In the genomic region with DNA sequence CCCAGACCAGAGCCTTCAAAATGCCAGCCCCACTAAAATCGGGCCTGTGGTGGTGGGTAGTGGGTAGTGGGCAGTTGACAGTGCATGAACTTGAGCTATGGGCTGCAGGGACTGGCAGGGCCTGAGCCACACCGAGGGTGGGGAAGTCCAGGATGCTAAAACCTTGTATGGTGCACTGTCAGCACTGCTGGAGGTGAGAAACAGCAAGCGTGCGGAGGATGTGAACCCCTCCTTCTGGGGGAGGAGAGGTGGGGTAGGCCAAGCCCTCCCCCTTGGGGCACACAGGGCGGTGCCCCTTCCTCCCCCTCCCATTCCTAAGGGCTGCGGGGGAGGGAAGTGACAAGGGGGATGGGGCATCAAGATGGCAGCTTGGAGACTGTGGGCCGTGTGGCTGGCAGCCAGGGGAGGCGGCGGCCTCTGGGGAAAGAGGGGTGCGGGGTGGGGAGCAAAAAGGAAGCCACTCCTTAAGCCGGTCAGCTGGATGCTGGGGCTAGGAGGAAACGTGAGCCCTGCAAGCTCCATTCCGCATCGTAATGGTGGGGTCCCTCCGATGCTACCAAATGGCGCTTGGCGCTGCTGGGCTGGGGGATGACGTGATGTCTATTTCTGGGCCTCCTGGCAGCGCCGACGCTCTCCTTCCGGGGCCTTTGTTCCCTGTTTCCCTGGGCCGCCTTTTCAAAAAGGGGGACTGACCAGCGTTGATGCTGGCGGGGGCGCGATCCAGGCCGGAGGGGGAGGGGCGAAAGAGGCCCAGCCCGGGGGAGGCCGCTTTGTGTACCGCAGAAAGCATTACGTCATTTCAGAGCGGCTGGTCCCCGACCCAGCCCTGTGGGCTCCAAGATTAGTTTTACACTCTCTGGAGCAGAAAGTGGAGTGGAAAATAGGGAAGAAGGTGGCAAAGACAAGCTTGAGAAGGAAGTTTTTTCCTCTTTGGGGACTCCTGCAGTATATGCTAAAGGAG, we compare ENCODE assay signal across 8 cellular contexts. TPM values are rescaled to one million over a fixed set of nuclear protein-coding genes. Genes with fewer than 3 reads are reported as not detected.
DNase-seq lines count a peak whose midpoint lies in the region; ATAC-seq, FAIRE-seq and TF ChIP-seq lines count a peak whose summit lies in the region.

No MANE protein-coding gene starts in this region.

- no peak for TF ChIP-seq POLR2A in right lobe of liver (IDR thresholded peaks at IDR 0.05)

- peak; percentile 23 for ATAC-seq in GM21528 (IDR thresholded peaks at IDR 0.05; ENCODE audit: low FRiP score, unreplicated experiment)
- ATAC-seq in right lobe of liver, result peak in 1 of 4 donors; percentile 1

- POLR2A ChIA-PET in activated CD4-positive, alpha-beta T cell treated with anti-CD3 and anti-CD28 coated beads, Interleukin-2, amount 10 ng/mL, durations not matched to agents 7 days and 5 days (lab: Charles Lee), result no interaction called here

- H3K9ac ChIP-seq in BLaER1 treated with 17β-estradiol and CSF1 and Interleukin-3, amounts not matched to agents 10 nM and 100 nM, result peak overlapping the region; percentile 76 to 94 (median 88)

- no peaks in the 10 kb centered on the region for H3K27me3 ChIP-seq in BLaER1 treated with 17β-estradiol and CSF1 and Interleukin-3, amounts not matched to agents 10 nM and 100 nM
- no peaks in the 10 kb centered on the region for H3K27me3 ChIP-seq in right lobe of liver
- no peaks in the 10 kb centered on the region for H3K27me3 ChIP-seq in small intestine (ENCODE audit: control insufficient read depth in 2 of 2, insufficient read depth in 2 of 2, low read length in 2 of 2)

- peak; percentile 91 for DNase-seq in NCI-H2227 treated with DMSO at 0.1 percent for 48 hours (lab: John Stamatoyannopoulos, UW)
- DNase-seq in activated CD4-positive, alpha-beta T cell treated with anti-CD3 and anti-CD28 coated beads, Interleukin-2, amount 10 ng/mL, durations not matched to agents 7 days and 5 days, result peak; percentile 57
- DNase-seq in dermis microvascular lymphatic vessel endothelial cell (ENCODE audit: low read depth in 2 of 2), result peak; percentile 35 to 77
- DNase-seq in right lobe of liver, result peak; percentile 55 to 61 (median 59)
- DNase-seq in stimulated activated CD4-positive, alpha-beta T cell treated with anti-CD3 and anti-CD28 coated beads, TNF-alpha, amount 100 ng/mL, for 1 hour (ENCODE audit: low read depth in 3 of 3, low spot score in 1 of 3), result peak in 2 of 3 donors; percentile 8 to 10
- DNase-seq in small intestine, result no peak

- no peaks in the 10 kb centered on the region for H3K9me3 Mint-ChIP-seq in activated CD4-positive, alpha-beta T cell treated with anti-CD3 and anti-CD28 coated beads, Interleukin-2, amount 10 ng/mL, durations not matched to agents 7 days and 5 days

- peak overlapping the region; percentile 86 to 99 (median 90) for H3K4me2 ChIP-seq in BLaER1 treated with 17β-estradiol and CSF1 and Interleukin-3, amounts not matched to agents 10 nM and 100 nM

- H3K36me3 Mint-ChIP-seq in activated CD4-positive, alpha-beta T cell treated with anti-CD3 and anti-CD28 coated beads, Interleukin-2, amount 10 ng/mL, durations not matched to agents 7 days and 5 days (ENCODE audit: low read depth), result peaks cover 9% of the 10 kb centered on the region

- H3K36me3 ChIP-seq in BLaER1 treated with 17β-estradiol and CSF1 and Interleukin-3, amounts not matched to agents 10 nM and 100 nM, result peaks cover 0 to 28% (median 12%) of the 10 kb centered on the region in 11 experiments; a peak in 17 of 22 replicates
- H3K36me3 ChIP-seq in right lobe of liver (no peaks in the 10 kb centered on the region), small intestine (ENCODE audit: control insufficient read depth in 2 of 2, insufficient read depth in 2 of 2, low read length in 2 of 2) (no peaks in the 10 kb centered on the region)

- TF ChIP-seq CTCF in right lobe of liver (IDR thresholded peaks at IDR 0.05), result no peak

- H3K4me1 Mint-ChIP-seq in activated CD4-positive, alpha-beta T cell treated with anti-CD3 and anti-CD28 coated beads, Interleukin-2, amount 10 ng/mL, durations not matched to agents 7 days and 5 days, result peaks cover 56% of the 10 kb centered on the region

- H3K27ac Mint-ChIP-seq in activated CD4-positive, alpha-beta T cell treated with anti-CD3 and anti-CD28 coated beads, Interleukin-2, amount 10 ng/mL, durations not matched to agents 7 days and 5 days, result peak overlapping the region; percentile 94

- WGBS in right lobe of liver (ENCODE audit: insufficient coverage, low coverage, low lambda C conversion rate, missing lambda C conversion rate), result 4% methylated on average over 23 of the region's 35 CpGs
- WGBS in small intestine, 3 donors, result 4 to 6% (median 5%) methylated on average over 28 to 35 of the region's 35 CpGs

- no peak for FAIRE-seq in small intestine (lab: Jason Lieb, UNC)

- H3K9me3 ChIP-seq in BLaER1 treated with 17β-estradiol and CSF1 and Interleukin-3, amounts not matched to agents 10 nM and 100 nM (replicated peaks in 1 of 11), result no peaks in the 10 kb centered on the region
- H3K9me3 ChIP-seq in right lobe of liver (no peaks in the 10 kb centered on the region), small intestine (ENCODE audit: control insufficient read depth, low read depth) (no peaks in the 10 kb centered on the region)

- H3K4me3 Mint-ChIP-seq in activated CD4-positive, alpha-beta T cell treated with anti-CD3 and anti-CD28 coated beads, Interleukin-2, amount 10 ng/mL, durations not matched to agents 7 days and 5 days, result peak overlapping the region; percentile 82

- H4K20me1 ChIP-seq in BLaER1 treated with 17β-estradiol and CSF1 and Interleukin-3, amounts not matched to agents 10 nM and 100 nM, result peaks cover 0 to 28% (median 0%) of the 10 kb centered on the region in 11 experiments; a peak in 3 of 22 replicates

- intact Hi-C loops in right lobe of liver (cut with DNase I), result no loop called here

- CTCF ChIA-PET in activated CD4-positive, alpha-beta T cell treated with anti-CD3 and anti-CD28 coated beads, Interleukin-2, amount 10 ng/mL, durations not matched to agents 7 days and 5 days (lab: Charles Lee), result interaction anchor here (0.6 to 1.6 kb wide), 7 partner anchors 10 to 126 kb away, joined by 3 to 5 read pairs (median 3); no protein-coding TSS in a partner anchor

- H3K27ac ChIP-seq in BLaER1 treated with 17β-estradiol and CSF1 and Interleukin-3, amounts not matched to agents 10 nM and 100 nM, result peak overlapping the region; percentile 80 to 96 (median 94)
- H3K27ac ChIP-seq in right lobe of liver (peak overlapping the region; percentile 12 to 47 (median 38)), small intestine (ENCODE audit: low read depth in 1 of 2, low read length in 1 of 2) (peak overlapping the region in 1 of 2 donors; percentile 89)

- H3K27me3 Mint-ChIP-seq in activated CD4-positive, alpha-beta T cell treated with anti-CD3 and anti-CD28 coated beads, Interleukin-2, amount 10 ng/mL, durations not matched to agents 7 days and 5 days, result no peaks in the 10 kb centered on the region

- H3K4me1 ChIP-seq in BLaER1 treated with 17β-estradiol and CSF1 and Interleukin-3, amounts not matched to agents 10 nM and 100 nM, result peaks cover 47 to 62% (median 53%) of the 10 kb centered on the region in 10 experiments
- peaks cover 0 to 21% (median 8%) of the 10 kb centered on the region in 4 donors for H3K4me1 ChIP-seq in right lobe of liver
- H3K4me1 ChIP-seq in small intestine (ENCODE audit: control insufficient read depth in 2 of 2, insufficient read depth in 1 of 2, low read depth in 1 of 2, low read length in 1 of 2), result no peaks in the 10 kb centered on the region

- peak overlapping the region; percentile 64 to 76 (median 68) for H3K4me3 ChIP-seq in BLaER1 treated with 17β-estradiol and CSF1 and Interleukin-3, amounts not matched to agents 10 nM and 100 nM
- peak overlapping the region in 2 of 3 donors; percentile 3 to 58 for H3K4me3 ChIP-seq in right lobe of liver
- H3K4me3 ChIP-seq in small intestine (ENCODE audit: low read depth in 1 of 2, low read length in 2 of 2), result peak overlapping the region in 1 of 2 donors; percentile 27

RNA-seq across cellular contexts. Expression of a gene that starts 0.8 kb away (rescaled TPM):
- 10 to 100 TPM; 14.2 to 15.5 TPM for total RNA-seq in activated CD4-positive, alpha-beta T cell treated with anti-CD3 and anti-CD28 coated beads, Interleukin-2, amount 10 ng/mL, durations not matched to agents 7 days and 5 days
- 14.2 and 20.3 TPM in 2 replicates for total RNA-seq in dermis microvascular lymphatic vessel endothelial cell
- 1 to 10 TPM in 1 of 6 experiments, under 1 TPM in 5; 0.46 to 1.5 (median 0.73) TPM for total RNA-seq in right lobe of liver
- polyA plus RNA-seq in small intestine, result 10 to 100 TPM in 1 of 3 donors, under 1 TPM in 1, not detected in 1; 0.54 to 12.9 TPM

RNA-seq across cellular contexts. Expression of a gene that starts 3.1 kb away (rescaled TPM):
- 10 to 100 TPM; 72.3 to 77.0 TPM for total RNA-seq in activated CD4-positive, alpha-beta T cell treated with anti-CD3 and anti-CD28 coated beads, Interleukin-2, amount 10 ng/mL, durations not matched to agents 7 days and 5 days
- total RNA-seq in dermis microvascular lymphatic vessel endothelial cell (16.3 and 23.6 TPM in 2 replicates), right lobe of liver (10 to 100 TPM; 10.7 to 23.2 (median 20.1) TPM)
- polyA plus RNA-seq in small intestine, result 10 to 100 TPM; 15.3 to 25.7 (median 18.4) TPM

RNA-seq across cellular contexts. Expression of a gene that starts 51.0 kb away (rescaled TPM):
- 10 to 100 TPM; 24.0 to 28.4 TPM for total RNA-seq in activated CD4-positive, alpha-beta T cell treated with anti-CD3 and anti-CD28 coated beads, Interleukin-2, amount 10 ng/mL, durations not matched to agents 7 days and 5 days
- 18.2 and 36.3 TPM in 2 replicates for total RNA-seq in dermis microvascular lymphatic vessel endothelial cell
- 10 to 100 TPM in 3 of 6 experiments, 1 to 10 TPM in 3; 4.9 to 28.3 (median 11.3) TPM for total RNA-seq in right lobe of liver
- 10 to 100 TPM in 1 of 3 donors, 1 to 10 TPM in 2; 9.7 to 13.4 (median 9.9) TPM for polyA plus RNA-seq in small intestine
